ENCODE assay signal across 9 cellular contexts in the genomic region with DNA sequence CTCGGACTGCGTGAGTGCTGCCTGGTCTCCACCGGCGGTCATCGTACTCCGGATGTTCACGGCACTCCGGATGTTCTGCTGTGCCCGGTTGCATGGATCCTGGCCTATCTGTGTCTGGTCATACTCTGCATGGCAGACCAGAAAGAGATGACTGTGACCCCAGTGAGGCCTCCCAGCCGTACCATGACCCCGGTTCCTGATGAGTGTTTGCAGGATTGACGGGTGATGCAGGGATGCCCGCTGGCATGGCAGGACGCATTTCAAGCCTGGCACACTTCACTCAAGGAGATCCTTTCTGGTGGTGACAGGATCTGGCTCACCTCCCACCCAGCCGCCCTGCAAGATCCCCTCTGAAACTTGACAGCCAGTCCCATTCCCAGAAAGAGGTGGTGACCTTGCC. TPM values are rescaled to one million over a fixed set of nuclear protein-coding genes. Genes with fewer than 3 reads are reported as not detected.
"Had no signal": no experiment of that assay in that cellular context is flagged by ENCODE, and none has a peak within 500 bp of the region (broad histone marks: within the 10 kb centered on the region; RNA-seq: fewer than 3 reads in every experiment).

No MANE protein-coding gene starts in this region.

- H3K36me3 ChIP-seq: HAP-1 had no signal

- H3K27ac ChIP-seq: GM23248 had no signal

- DNase-seq: GM23248, GOT3, H7, H9, HCEC 1CT, HFFc6 had no signal

- H3K4me3 Mint-ChIP-seq: GM23338, H9, HFFc6 had no signal

- H3K9me3 Mint-ChIP-seq: GM23338, H9 had no signal

- H3K27ac Mint-ChIP-seq: GM23338, H9, HFFc6 had no signal

- H3K4me3 ChIP-seq: GM23248, GM23338, HAP-1 had no signal

- ATAC-seq: GM23338, HCT116 had no signal

- H3K4me1 ChIP-seq: HAP-1 had no signal

- H3K9me3 ChIP-seq: HAP-1 had no signal

RNA-seq across cellular contexts. Expression of gene GLB1L2, which starts 6.3 kb away (rescaled TPM):
- total RNA-seq: GM23248, HFFc6 had no signal
